In the genomic region with DNA sequence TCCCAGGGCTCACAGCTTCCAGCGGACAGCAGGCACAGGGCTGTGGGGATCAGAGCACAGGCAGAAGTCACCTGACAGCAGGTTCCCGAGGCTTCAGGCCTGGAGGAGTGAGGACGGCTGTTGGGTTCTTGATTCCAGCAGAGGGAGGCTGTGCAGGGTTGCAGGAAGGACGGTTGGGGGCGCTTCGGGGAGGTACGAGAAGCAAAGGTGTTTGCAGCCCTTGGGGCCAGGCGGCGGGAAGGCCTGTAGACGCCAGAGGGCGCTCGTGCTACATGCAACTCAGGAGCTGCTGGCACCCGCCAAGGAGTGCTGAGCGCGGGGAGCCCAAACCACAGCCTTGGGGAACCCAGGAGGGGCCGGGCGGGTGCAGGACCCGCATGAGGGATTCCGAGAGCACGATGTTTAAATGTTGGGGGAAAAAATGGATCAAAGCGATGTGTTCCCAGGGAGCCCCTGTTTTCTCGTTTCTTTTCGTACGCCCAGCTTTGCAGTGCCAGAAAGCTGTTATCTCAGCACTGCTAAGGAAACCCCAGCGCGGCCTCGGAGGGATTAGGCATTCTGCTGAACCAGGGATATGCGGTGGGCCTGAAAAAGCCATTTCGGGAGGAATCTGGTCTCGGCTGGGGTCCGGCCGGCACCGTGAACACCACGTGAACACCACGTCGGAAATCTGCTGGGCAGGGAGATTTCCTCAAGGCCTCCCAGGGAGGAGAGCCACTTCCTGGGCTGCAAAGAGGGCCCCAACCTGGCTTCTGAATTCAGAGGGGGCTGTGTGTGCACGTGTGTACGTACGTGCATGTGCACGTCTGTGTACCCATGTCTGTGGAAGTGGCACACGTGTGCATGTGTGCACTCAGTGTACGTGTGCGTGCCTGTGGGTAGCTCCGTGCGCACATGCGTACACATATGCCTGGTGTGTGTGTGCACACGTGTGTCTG, we compare ENCODE assay signal across 8 cellular contexts.
DNase-seq lines count a peak whose midpoint lies in the region; ATAC-seq, FAIRE-seq and TF ChIP-seq lines count a peak whose summit lies in the region.

No MANE protein-coding gene starts in this region.

- H3K4me3 ChIP-seq in astrocyte (ENCODE audit: insufficient read depth, low read depth, low read length) (peak overlapping the region; percentile 54), hepatocyte (no peak overlapping the region), aorta (ENCODE audit: low read length in 2 of 2) (no peak overlapping the region)

- H3K27ac Mint-ChIP-seq in astrocyte (ENCODE audit: unreplicated experiment), result peak overlapping the region; percentile 92

- H3K36me3 Mint-ChIP-seq in astrocyte (ENCODE audit: low read depth, unreplicated experiment), result no peaks in the 10 kb centered on the region

- peaks cover 1% of the 10 kb centered on the region for H3K9me3 Mint-ChIP-seq in astrocyte (ENCODE audit: unreplicated experiment)

- H3K9me2 ChIP-seq in hepatocyte (replicated peaks; ENCODE audit: insufficient read depth), result no peaks in the 10 kb centered on the region

- peak overlapping the region; percentile 76 for H3K9ac ChIP-seq in astrocyte (ENCODE audit: low read length)

- peaks cover 45% of the 10 kb centered on the region for H3K27me3 Mint-ChIP-seq in astrocyte (ENCODE audit: low read depth, unreplicated experiment)

- H3K4me1 ChIP-seq in astrocyte (ENCODE audit: insufficient read depth, low read length) (peaks cover 19% of the 10 kb centered on the region), hepatocyte (ENCODE audit: insufficient read depth) (peaks cover 23% of the 10 kb centered on the region), aorta (ENCODE audit: control insufficient read depth in 1 of 2, insufficient read depth in 2 of 2, low read length in 2 of 2) (no peaks in the 10 kb centered on the region)

- peaks cover 11% of the 10 kb centered on the region for H3K4me1 Mint-ChIP-seq in astrocyte (ENCODE audit: low read depth, unreplicated experiment)

- H3K36me3 ChIP-seq in astrocyte (ENCODE audit: insufficient read depth, low read length) (no peaks in the 10 kb centered on the region), hepatocyte (replicated peaks; ENCODE audit: insufficient read depth, low read depth) (no peaks in the 10 kb centered on the region), aorta (ENCODE audit: control insufficient read depth in 1 of 2, insufficient read depth in 2 of 2, low read length in 1 of 2) (no peaks in the 10 kb centered on the region)

- DNase-seq in GM03348 (ENCODE audit: low spot score) (peak; percentile 91), NCI-H2029 treated with DMSO at 0.1 percent for 48 hours (lab: John Stamatoyannopoulos, UW) (peak; percentile 52), T-helper 9 cell (peak; percentile 94), astrocyte (ENCODE audit: low read depth) (peak; percentile 68), hepatocyte (ENCODE audit: low spot score) (peak; percentile 97), renal cortical epithelial cell (ENCODE audit: low read depth) (peak; percentile 74), aorta (peak; percentile 94 to 98)

- H2AFZ ChIP-seq in astrocyte (ENCODE audit: low read depth, low read length), result peak overlapping the region; percentile 72
- no peak overlapping the region for H2AFZ ChIP-seq in hepatocyte

- peaks cover 10% of the 10 kb centered on the region for H3K27me3 ChIP-seq in astrocyte (ENCODE audit: insufficient read depth, low read length)
- H3K27me3 ChIP-seq in hepatocyte, result no peaks in the 10 kb centered on the region
- no peaks in the 10 kb centered on the region for H3K27me3 ChIP-seq in aorta (ENCODE audit: control insufficient read depth in 1 of 2, insufficient read depth in 2 of 2, low read length in 1 of 2)

- H3K9me3 ChIP-seq in astrocyte (ENCODE audit: insufficient read depth, low read depth, low read length) (no peaks in the 10 kb centered on the region), hepatocyte (ENCODE audit: low read depth) (no peaks in the 10 kb centered on the region), aorta (ENCODE audit: control insufficient read depth, low read length) (no peaks in the 10 kb centered on the region)

- H4K20me1 ChIP-seq in astrocyte (ENCODE audit: insufficient read depth, low read length) (peaks cover 10% of the 10 kb centered on the region), hepatocyte (ENCODE audit: insufficient read depth, poor library complexity, severe bottlenecking) (no peaks in the 10 kb centered on the region)

- ATAC-seq in HG02798 (IDR thresholded peaks at IDR 0.05; ENCODE audit: poor library complexity, unreplicated experiment), result peak; percentile 66
- peak; percentile 91 for ATAC-seq in aorta (ENCODE audit: low FRiP score)

- 23% methylated on average over 45 of the region's 47 CpGs for WGBS in hepatocyte (ENCODE audit: low lambda C conversion rate, missing lambda C conversion rate)
- 23 to 25% methylated on average over 47 of the region's 47 CpGs for WGBS in aorta, 2 donors

- TF ChIP-seq CTCF in astrocyte (IDR thresholded peaks at IDR 0.05; ENCODE audit: insufficient read depth, low read depth, low read length), result peak; percentile 92
- peak; percentile 99 for TF ChIP-seq CTCF in hepatocyte (IDR thresholded peaks at IDR 0.05; ENCODE audit: poor library complexity)

- intact Hi-C loops in aorta (cut with DNase I), result loop anchor here (1.0 to 10.0 kb wide), 3 partner anchors 355 to 562 kb away; no protein-coding TSS in a partner anchor

- H3K79me2 ChIP-seq in astrocyte (ENCODE audit: insufficient read depth, low read length) (no peaks in the 10 kb centered on the region), hepatocyte (no peaks in the 10 kb centered on the region)

- H3K4me2 ChIP-seq in astrocyte (ENCODE audit: low read length) (peak overlapping the region; percentile 91), hepatocyte (peak overlapping the region; percentile 71)

- no peak for FAIRE-seq in astrocyte (lab: Jason Lieb, UNC)

- peak overlapping the region; percentile 73 for H3K27ac ChIP-seq in astrocyte (ENCODE audit: low read depth, low read length)
- peak overlapping the region; percentile 97 for H3K27ac ChIP-seq in hepatocyte
- H3K27ac ChIP-seq in aorta (ENCODE audit: low read depth in 1 of 2, low read length in 2 of 2), result no peak overlapping the region

- H3K4me3 Mint-ChIP-seq in astrocyte (ENCODE audit: unreplicated experiment), result no peak overlapping the region

Comparison
In these comparisons a context has a peak if more than half of its experiments do, and no peak if none do; other contexts are left out.
1. H3K27ac ChIP-seq: peak in astrocyte (single experiment) and hepatocyte (single experiment); none in aorta (0 of 2).
2. Peak in every context shown above with its lines, with median percentiles within 50 percentile points of each other: DNase-seq.